In genomic region chr17:73191443-73192218, GRCh38 we compare ENCODE assay signal across 8 cellular contexts. TPM values are rescaled to one million over a fixed set of nuclear protein-coding genes. Genes with fewer than 3 reads are reported as not detected.
DNase-seq lines count a peak whose midpoint lies in the region; ATAC-seq lines count a peak whose summit lies in the region.

No MANE protein-coding gene starts in this region.

- 12% methylated on average over 26 of the region's 26 CpGs for WGBS in ectodermal cell, 2 experiments

- peak; percentile 50 for ATAC-seq in HG03378 (IDR thresholded peaks at IDR 0.05; ENCODE audit: unreplicated experiment)

- peak overlapping the region; percentile 94 for H3K4me3 ChIP-seq in ectodermal cell (ENCODE audit: insufficient read depth, low read depth, low read length)

- peak overlapping the region; percentile 90 for H3K27ac ChIP-seq in ectodermal cell (ENCODE audit: insufficient read depth, low read depth, low read length, poor library complexity, severe bottlenecking)

- no peaks in the 10 kb centered on the region for H3K27me3 ChIP-seq in ectodermal cell (ENCODE audit: control insufficient read depth, insufficient read depth, low read length, poor library complexity, severe bottlenecking)

- peak; percentile 30 for DNase-seq in NK-92 treated with Interleukin-12 subunit alpha and Interleukin-12 subunit beta, amount 100 ng/mL, for 24 hours (lab: John Stamatoyannopoulos, UW)
- no peak for DNase-seq in NK-92 (lab: John Stamatoyannopoulos, UW; ENCODE audit: unreplicated experiment)
- peak; percentile 88 for DNase-seq in NCI-H69 (lab: John Stamatoyannopoulos, UW)
- peak; percentile 61 to 68 for DNase-seq in activated CD4-positive, alpha-beta T cell treated with anti-CD3 and anti-CD28 coated beads, Interleukin-2, amount 50 U/mL, for 4 hours
- peak; percentile 88 for DNase-seq in medulla oblongata (ENCODE audit: extremely low spot score)
- peak; percentile 56 for DNase-seq in stimulated activated CD8-positive, alpha-beta memory T cell treated with anti-CD3 and anti-CD28 coated beads, Interleukin-12 subunit alpha, Interleukin-12 subunit beta, amount 100 ng/mL, for 1 hour (ENCODE audit: low read depth)

- H3K9me3 ChIP-seq in ectodermal cell (ENCODE audit: control insufficient read depth, low read length): no peaks in the 10 kb centered on the region

- H3K36me3 ChIP-seq in ectodermal cell (ENCODE audit: control insufficient read depth, insufficient read depth, low read length): no peaks in the 10 kb centered on the region

- no peaks in the 10 kb centered on the region for H3K4me1 ChIP-seq in ectodermal cell (ENCODE audit: control insufficient read depth, insufficient read depth, low read length)

RNA-seq across cellular contexts. Expression of gene COG1, which starts 1.2 kb away (rescaled TPM):
- polyA plus RNA-seq in ectodermal cell (2013, experiment 1 of 4): 22.4 TPM
- polyA plus RNA-seq in ectodermal cell (2013, experiment 2 of 4): 33.2 TPM
- polyA plus RNA-seq in ectodermal cell (2013, experiment 3 of 4): 21.9 TPM
- 24.4 TPM for polyA plus RNA-seq in ectodermal cell (2013, experiment 4 of 4)

RNA-seq across cellular contexts. Expression of gene SSTR2, which starts 26.8 kb away (rescaled TPM):
- 1.2 TPM for polyA plus RNA-seq in ectodermal cell (2013, experiment 1 of 4)
- polyA plus RNA-seq in ectodermal cell (2013, experiment 2 of 4): 1.1 TPM
- 1.7 TPM for polyA plus RNA-seq in ectodermal cell (2013, experiment 3 of 4)
- polyA plus RNA-seq in ectodermal cell (2013, experiment 4 of 4): 2.7 TPM
